Comparison of ENCODE assay signal across 9 cellular contexts in the genomic region with DNA sequence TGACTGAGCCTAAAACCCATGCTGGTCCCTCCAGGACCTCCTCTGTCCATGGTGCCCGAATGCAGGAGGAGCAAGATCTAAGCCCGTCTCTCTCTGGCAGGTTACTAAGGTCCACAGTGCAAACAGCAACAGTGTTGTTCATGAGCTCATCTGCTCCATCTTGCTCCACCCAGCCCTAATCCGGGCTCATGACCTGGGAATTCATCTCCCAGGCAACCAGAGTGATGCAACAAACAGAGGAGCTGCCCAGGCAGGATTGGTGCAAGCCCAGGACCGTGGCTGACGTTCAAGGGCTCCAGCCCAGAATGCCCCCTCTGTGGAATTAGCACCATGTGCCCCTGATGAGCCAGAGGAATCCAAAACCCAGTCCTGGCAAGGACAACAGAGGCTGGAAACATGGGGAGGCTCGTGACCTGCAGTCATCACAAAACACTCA. TPM values are rescaled to one million over a fixed set of nuclear protein-coding genes. Genes with fewer than 3 reads are reported as not detected.
DNase-seq lines count a peak whose midpoint lies in the region; ATAC-seq, FAIRE-seq and TF ChIP-seq lines count a peak whose summit lies in the region.
"Had no signal": no experiment of that assay in that cellular context is flagged by ENCODE, and none has a peak within 500 bp of the region (broad histone marks: within the 10 kb centered on the region; RNA-seq: fewer than 3 reads in every experiment).

No MANE protein-coding gene starts in this region.

- H3K18ac ChIP-seq in neuronal stem cell (ENCODE audit: low read length), result no peak overlapping the region

- H3K4me1 Mint-ChIP-seq in CD4-positive, alpha-beta T cell (ENCODE audit: low read depth), result no peaks in the 10 kb centered on the region
- H3K4me1 Mint-ChIP-seq in activated T-cell treated with anti-CD3 and anti-CD28 coated beads, Interleukin-2, amount 50 U/mL, for 24 hours (ENCODE audit: low read depth), result no peaks in the 10 kb centered on the region

- H3K79me1 ChIP-seq in neuronal stem cell (ENCODE audit: low read depth, low read length), result no peaks in the 10 kb centered on the region

- TF ChIP-seq CTCF in CD4-positive, alpha-beta T cell (IDR thresholded peaks at IDR 0.05), result no peak

- H3K9me3 ChIP-seq in neuronal stem cell (replicated peaks in 1 of 2; ENCODE audit: control insufficient read depth in 2 of 2, insufficient read depth in 1 of 2, low read depth in 1 of 2, low read length in 2 of 2), result no peaks in the 10 kb centered on the region
- H3K9me3 ChIP-seq in CD4-positive, alpha-beta T cell (ENCODE audit: control insufficient read depth, low read length), result no peaks in the 10 kb centered on the region

- intact Hi-C loops in CD4-positive, alpha-beta T cell (cut with DNase I, micrococcal nuclease), result no loop called here

- H3K4me1 ChIP-seq in neuronal stem cell (ENCODE audit: control insufficient read depth in 2 of 2, insufficient read depth in 1 of 2, low read depth in 1 of 2, low read length in 2 of 2), result peaks cover 0 to 25% of the 10 kb centered on the region in 2 donors

- H3K9ac ChIP-seq in neuronal stem cell (ENCODE audit: low read depth, low read length, poor library complexity), result no peak overlapping the region

- H2AK5ac ChIP-seq in neuronal stem cell (ENCODE audit: low read depth, low read length), result no peak overlapping the region

- no peaks in the 10 kb centered on the region for H3K27me3 ChIP-seq in neuronal stem cell (ENCODE audit: control insufficient read depth in 3 of 3, insufficient read depth in 3 of 3, low read depth in 1 of 3, low read length in 3 of 3)
- H3K27me3 ChIP-seq in CD4-positive, alpha-beta T cell (ENCODE audit: control insufficient read depth, insufficient read depth, low read length), result no peaks in the 10 kb centered on the region

- H3K27me3 Mint-ChIP-seq in CD4-positive, alpha-beta T cell, result no peaks in the 10 kb centered on the region
- H3K27me3 Mint-ChIP-seq in activated T-cell treated with anti-CD3 and anti-CD28 coated beads, Interleukin-2, amount 50 U/mL, for 24 hours, result peaks cover 4% of the 10 kb centered on the region

- H3K9me3 Mint-ChIP-seq in CD4-positive, alpha-beta T cell, result no peaks in the 10 kb centered on the region
- H3K9me3 Mint-ChIP-seq in activated T-cell treated with anti-CD3 and anti-CD28 coated beads, Interleukin-2, amount 50 U/mL, for 24 hours, result no peaks in the 10 kb centered on the region
- H3K9me3 Mint-ChIP-seq: T-helper 2 cell treated with Interferon-gamma antibody and Interleukin-4, amounts not matched to agents 5 μg/mL and 100 μg/mL, for 36 hours had no signal

- FAIRE-seq in HTR-8/SVneo (lab: Jason Lieb, UNC), result no peak

- H3K4ac ChIP-seq in neuronal stem cell (ENCODE audit: low read length), result no peak overlapping the region

- CTCF ChIA-PET in CD4-positive, alpha-beta T cell (lab: Charles Lee), result no interaction called here

- no peak overlapping the region for H3K4me2 ChIP-seq in neuronal stem cell (ENCODE audit: insufficient read depth, low read length, poor library complexity, severe bottlenecking)

- H3K27ac Mint-ChIP-seq in CD4-positive, alpha-beta T cell, result no peak overlapping the region
- no peak overlapping the region for H3K27ac Mint-ChIP-seq in activated T-cell treated with anti-CD3 and anti-CD28 coated beads, Interleukin-2, amount 50 U/mL, for 24 hours
- H3K27ac Mint-ChIP-seq: T-helper 2 cell treated with Interferon-gamma antibody and Interleukin-4, amounts not matched to agents 5 μg/mL and 100 μg/mL, for 36 hours had no signal

- WGBS in neuronal stem cell (ENCODE audit: extremely low coverage in 2 of 2, insufficient read length in 2 of 2, insufficient replicate concordance in 1 of 2), 2 donors, result no CpG with 5 or more reads among the region's 6 CpGs

- POLR2A ChIA-PET in CD4-positive, alpha-beta T cell (lab: Charles Lee), result no interaction called here

- H4K8ac ChIP-seq in neuronal stem cell (ENCODE audit: low read depth, low read length), result no peak overlapping the region

- no peak overlapping the region for H3K4me3 ChIP-seq in neuronal stem cell (ENCODE audit: low read length in 2 of 2)

- DNase-seq in COLO668 (lab: John Stamatoyannopoulos, UW; ENCODE audit: unreplicated experiment) (peak; percentile 48), NCI-H446 (lab: John Stamatoyannopoulos, UW) (peak; percentile 44 to 59), fibroblast of gingiva (ENCODE audit: low read depth) (peak; percentile 65), neuronal stem cell (ENCODE audit: low spot score) (peak; percentile 63), HTR-8/SVneo (ENCODE audit: insufficient read length, low spot score) (no peak)
- DNase-seq in CD4-positive, alpha-beta T cell, result no peak
- no peak for DNase-seq in activated T-cell treated with anti-CD3 and anti-CD28 coated beads, Interleukin-2, amount 50 U/mL, for 24 hours

- no peak for ATAC-seq in GM18907 (IDR thresholded peaks at IDR 0.05; ENCODE audit: unreplicated experiment)
- ATAC-seq in CD4-positive, alpha-beta T cell (ENCODE audit: poor library complexity), result no peak

- no peak overlapping the region for H3K4me3 Mint-ChIP-seq in CD4-positive, alpha-beta T cell
- no peak overlapping the region for H3K4me3 Mint-ChIP-seq in activated T-cell treated with anti-CD3 and anti-CD28 coated beads, Interleukin-2, amount 50 U/mL, for 24 hours
- H3K4me3 Mint-ChIP-seq: T-helper 2 cell treated with Interferon-gamma antibody and Interleukin-4, amounts not matched to agents 5 μg/mL and 100 μg/mL, for 36 hours had no signal

- H2BK12ac ChIP-seq in neuronal stem cell (ENCODE audit: low read length), result peak overlapping the region; percentile 34

- H2AFZ ChIP-seq in neuronal stem cell (ENCODE audit: low read length), result no peak overlapping the region

- H3K23ac ChIP-seq in neuronal stem cell (ENCODE audit: low read depth, low read length, poor library complexity), result no peak overlapping the region

- H3K36me3 ChIP-seq in neuronal stem cell (replicated peaks in 1 of 2; ENCODE audit: control insufficient read depth in 2 of 2, insufficient read depth in 2 of 2, low read length in 2 of 2), result no peaks in the 10 kb centered on the region

- no peak overlapping the region for H3K27ac ChIP-seq in neuronal stem cell (replicated peaks; ENCODE audit: low read length)
- H3K27ac ChIP-seq in CD4-positive, alpha-beta T cell (ENCODE audit: low read depth, low read length), result no peak overlapping the region

- no peak overlapping the region for H2BK15ac ChIP-seq in neuronal stem cell (ENCODE audit: low read length)

- no peak overlapping the region for H4K91ac ChIP-seq in neuronal stem cell (ENCODE audit: low read depth, low read length, poor library complexity)

- no peak overlapping the region for H2BK120ac ChIP-seq in neuronal stem cell (ENCODE audit: low read depth, low read length)

- H3K14ac ChIP-seq in neuronal stem cell (ENCODE audit: low read length), result no peak overlapping the region

- H3K36me3 Mint-ChIP-seq in CD4-positive, alpha-beta T cell (ENCODE audit: low read depth), result no peaks in the 10 kb centered on the region
- H3K36me3 Mint-ChIP-seq in activated T-cell treated with anti-CD3 and anti-CD28 coated beads, Interleukin-2, amount 50 U/mL, for 24 hours (ENCODE audit: low read depth), result no peaks in the 10 kb centered on the region

- peak overlapping the region; percentile 7 for H2BK5ac ChIP-seq in neuronal stem cell (ENCODE audit: low read length)

RNA-seq across cellular contexts. Expression of a gene that starts 29.9 kb away (rescaled TPM):
- 0.17 TPM for polyA plus RNA-seq in neuronal stem cell (2013, experiment 1 of 2)
- 0.18 TPM for polyA plus RNA-seq in neuronal stem cell (2013, experiment 2 of 2)
- not detected for total RNA-seq in CD4-positive, alpha-beta T cell

Comparison
In these comparisons a context has a peak if more than half of its experiments do, and no peak if none do; other contexts are left out.
1. DNase-seq: peak in COLO668 (single experiment), NCI-H446 (2 of 2), fibroblast of gingiva (single experiment) and neuronal stem cell (single experiment); none in CD4-positive, alpha-beta T cell (0 of 10), HTR-8/SVneo (single experiment) and activated T-cell treated with anti-CD3 and anti-CD28 coated beads, Interleukin-2, amount 50 U/mL, for 24 hours (single experiment).